In the genomic region with DNA sequence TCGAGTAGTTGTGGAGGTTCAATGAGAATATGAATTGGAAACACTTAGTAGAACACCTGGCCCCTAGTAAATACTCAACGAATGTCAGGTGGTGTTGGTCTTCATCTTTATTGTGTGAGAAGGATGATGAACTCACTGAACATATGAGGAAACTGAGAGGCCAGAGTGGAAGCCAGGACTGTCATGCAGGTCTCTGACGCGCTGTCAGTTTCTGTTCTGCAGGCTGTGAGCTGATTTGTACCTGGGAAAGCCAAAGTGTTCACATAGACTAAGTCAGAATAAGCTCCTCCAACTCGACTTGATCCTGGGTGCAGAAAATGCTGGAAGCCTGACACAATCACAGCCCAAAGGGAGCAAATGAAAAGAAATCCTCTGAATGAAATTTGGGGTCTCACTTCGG, we compare ENCODE assay signal across 8 cellular contexts.
A peak's percentile ranks its signal among the peaks of the same experiment; 100 is the strongest.
DNase-seq lines count a peak whose midpoint lies in the region; ATAC-seq lines count a peak whose summit lies in the region.

No MANE protein-coding gene starts in this region.

- ATAC-seq in stimulated activated memory B cell treated with anti-CD40 and anti-IgM and Interleukin-4, amounts not matched to agents 10 μg/mL and 1 μg/mL and 100 μg/mL, for 72 hours: peak; percentile 81

- H3K27ac ChIP-seq in epithelial cell of prostate: peak overlapping the region; percentile 98

- peak overlapping the region; percentile 72 for H3K27ac Mint-ChIP-seq in stimulated activated memory B cell treated with anti-CD40 and anti-IgM and Interleukin-4, amounts not matched to agents 10 μg/mL and 1 μg/mL and 100 μg/mL, for 72 hours

- peak overlapping the region; percentile 73 for H3K4me3 Mint-ChIP-seq in stimulated activated memory B cell treated with anti-CD40 and anti-IgM and Interleukin-4, amounts not matched to agents 10 μg/mL and 1 μg/mL and 100 μg/mL, for 72 hours

- no peaks in the 10 kb centered on the region for H3K36me3 Mint-ChIP-seq in stimulated activated memory B cell treated with anti-CD40 and anti-IgM and Interleukin-4, amounts not matched to agents 10 μg/mL and 1 μg/mL and 100 μg/mL, for 72 hours

- H3K9me3 Mint-ChIP-seq in stimulated activated memory B cell treated with anti-CD40 and anti-IgM and Interleukin-4, amounts not matched to agents 10 μg/mL and 1 μg/mL and 100 μg/mL, for 72 hours: no peaks in the 10 kb centered on the region

- DNase-seq in activated CD8-positive, alpha-beta memory T cell treated with anti-CD3 and anti-CD28 coated beads for 24 hours: peak; percentile 53
- no peak for DNase-seq in activated CD8-positive, alpha-beta memory T cell treated with anti-CD3 and anti-CD28 coated beads, Interleukin-2, amount 50 U/mL, for 48 hours
- peak; percentile 45 for DNase-seq in NCI-H510A treated with DMSO at 0.1 percent for 48 hours (lab: John Stamatoyannopoulos, UW)
- DNase-seq in epithelial cell of prostate (ENCODE audit: low read depth, low spot score): peak; percentile 59
- DNase-seq in A172 (ENCODE audit: low spot score): no peak
- no peak for DNase-seq in activated CD4-positive, alpha-beta T cell treated with anti-CD3 and anti-CD28 coated beads for 4 hours
- DNase-seq in LoVo (ENCODE audit: low spot score): no peak

- no peaks in the 10 kb centered on the region for H3K27me3 Mint-ChIP-seq in stimulated activated memory B cell treated with anti-CD40 and anti-IgM and Interleukin-4, amounts not matched to agents 10 μg/mL and 1 μg/mL and 100 μg/mL, for 72 hours

- H3K4me1 Mint-ChIP-seq in stimulated activated memory B cell treated with anti-CD40 and anti-IgM and Interleukin-4, amounts not matched to agents 10 μg/mL and 1 μg/mL and 100 μg/mL, for 72 hours: peaks cover 42% of the 10 kb centered on the region

Comparison
In these comparisons a context has a peak if more than half of its experiments do, and no peak if none do; other contexts are left out.
1. DNase-seq: peak in activated CD8-positive, alpha-beta memory T cell treated with anti-CD3 and anti-CD28 coated beads for 24 hours (single experiment), NCI-H510A treated with DMSO at 0.1 percent for 48 hours (single experiment) and epithelial cell of prostate (single experiment); none in activated CD8-positive, alpha-beta memory T cell treated with anti-CD3 and anti-CD28 coated beads, Interleukin-2, amount 50 U/mL, for 48 hours (single experiment), A172 (single experiment), activated CD4-positive, alpha-beta T cell treated with anti-CD3 and anti-CD28 coated beads for 4 hours (0 of 2) and LoVo (single experiment).